Comparison of ENCODE assay signal across 19 cellular contexts in the genomic region with DNA sequence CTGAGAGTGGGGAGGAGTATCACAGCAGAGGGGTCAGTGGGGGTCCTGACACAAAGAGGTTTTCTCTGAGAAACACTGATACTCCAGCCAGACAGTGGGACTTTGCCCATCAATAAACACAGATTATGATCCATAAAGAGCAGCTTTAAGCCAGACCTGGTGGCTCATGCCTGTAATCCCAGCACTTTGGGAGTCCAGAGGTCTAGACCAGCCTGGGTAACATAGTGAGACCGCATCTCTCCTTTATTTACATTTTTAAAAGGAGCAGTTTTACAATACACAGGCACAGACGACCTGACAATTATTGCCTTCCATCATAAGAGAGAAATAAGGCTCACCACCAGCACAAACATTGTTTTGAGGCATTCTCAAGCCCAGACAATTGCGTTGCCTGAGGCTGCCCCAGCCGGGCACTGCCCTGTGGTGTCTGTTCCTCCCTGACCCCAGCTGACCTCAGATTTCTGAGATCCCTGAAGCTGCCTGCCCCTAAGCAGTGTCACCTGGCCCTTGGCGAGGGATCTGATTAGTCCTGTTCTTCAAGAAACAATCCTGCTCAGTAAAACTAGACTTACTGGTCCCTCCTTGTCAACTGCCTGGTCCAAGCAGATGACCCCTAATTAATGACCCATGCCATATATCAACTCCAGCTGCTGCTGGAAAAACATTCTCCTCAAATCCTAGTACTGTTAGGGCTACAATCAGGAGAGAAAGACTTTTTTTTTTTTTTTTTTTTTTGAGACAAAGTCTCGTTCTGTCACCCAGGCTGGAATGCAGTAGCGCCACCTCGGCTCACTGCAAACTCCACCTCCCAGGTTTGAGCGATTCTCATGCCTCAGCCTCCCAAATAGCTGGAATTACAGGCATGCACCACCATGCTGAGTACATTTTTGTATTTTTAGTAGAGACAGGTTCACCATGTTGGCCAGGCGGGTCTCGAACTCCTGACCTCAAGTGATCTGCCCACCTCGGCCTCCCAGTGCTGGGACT. TPM values are rescaled to one million over a fixed set of nuclear protein-coding genes. Genes with fewer than 3 reads are reported as not detected.
DNase-seq lines count a peak whose midpoint lies in the region; ATAC-seq and TF ChIP-seq lines count a peak whose summit lies in the region.
"Had no signal": no experiment of that assay in that cellular context is flagged by ENCODE, and none has a peak within 500 bp of the region (broad histone marks: within the 10 kb centered on the region; RNA-seq: fewer than 3 reads in every experiment).

No MANE protein-coding gene starts in this region.

- H3K27ac ChIP-seq in C4-2B (peak overlapping the region; percentile 62), GM23338 (ENCODE audit: low read depth) (0 out of 2 replicates have a peak overlapping the region, but pooled peaks have one; percentile 50), neural progenitor cell (no peak overlapping the region), breast epithelium (no peak overlapping the region)

- no peaks in the 10 kb centered on the region for H3K9me3 Mint-ChIP-seq in GM23338
- H3K9me3 Mint-ChIP-seq in neural progenitor cell: no peaks in the 10 kb centered on the region
- H3K9me3 Mint-ChIP-seq: CD4-positive, CD25-positive, alpha-beta regulatory T cell; H9 had no signal

- H3K27me3 Mint-ChIP-seq in GM23338 (ENCODE audit: insufficient read depth, low read depth, poor library complexity) (peaks cover 1% of the 10 kb centered on the region), neural progenitor cell (ENCODE audit: insufficient read depth, low read depth) (no peaks in the 10 kb centered on the region)

- no peaks in the 10 kb centered on the region for H3K36me3 Mint-ChIP-seq in GM23338 (ENCODE audit: low read depth)
- no peaks in the 10 kb centered on the region for H3K36me3 Mint-ChIP-seq in neural progenitor cell
- H3K36me3 Mint-ChIP-seq: CD4-positive, CD25-positive, alpha-beta regulatory T cell had no signal

- H3K27ac Mint-ChIP-seq in GM23338: no peak overlapping the region
- no peak overlapping the region for H3K27ac Mint-ChIP-seq in neural progenitor cell
- H3K27ac Mint-ChIP-seq: CD4-positive, CD25-positive, alpha-beta regulatory T cell; H9 had no signal

- no peak for DNase-seq in GM23338 (ENCODE audit: low spot score)
- DNase-seq in ecto neural progenitor cell (ENCODE audit: low spot score): peak; percentile 65
- peak; percentile 17 for DNase-seq in neural progenitor cell (ENCODE audit: low spot score)
- no peak for DNase-seq in HT-29 (ENCODE audit: low spot score)
- no peak for DNase-seq in breast epithelium (ENCODE audit: low spot score in 2 of 2)
- DNase-seq: ACHN; AML-193; Calu3; CD4-positive, CD25-positive, alpha-beta regulatory T cell; H9; Kasumi-1; NCI-H1417 treated with DMSO at 0.1 percent for 48 hours; NCI-H2029 treated with DMSO at 0.1 percent for 48 hours; NCI-H2171 treated with DMSO at 0.1 percent for 48 hours; NCI-H748 treated with DMSO at 0.1 percent for 48 hours; Right ventricle myocardium superior had no signal

- ATAC-seq in GM23338: peak; percentile 43; the same call in 2 of the 3 replicates
- ATAC-seq in GM19467 (IDR thresholded peaks at IDR 0.05; ENCODE audit: unreplicated experiment): no peak
- ATAC-seq: Panc1 had no signal

- H3K4me3 ChIP-seq in GM23338 (no peak overlapping the region), neural progenitor cell (no peak overlapping the region), breast epithelium (no peak overlapping the region)

- peaks cover 14% of the 10 kb centered on the region; the same call in 1 of the 2 replicates for H3K9me2 ChIP-seq in GM23338 (ENCODE audit: insufficient read depth)

- TF ChIP-seq CTCF in C4-2B (conservative IDR thresholded peaks at IDR 0.05): no peak
- no peak for TF ChIP-seq CTCF in GM23338 (conservative IDR thresholded peaks at IDR 0.05; ENCODE audit: low read depth in 2 of 2)
- no peak for TF ChIP-seq CTCF in neural progenitor cell (IDR thresholded peaks at IDR 0.05)
- no peak for TF ChIP-seq CTCF in breast epithelium (IDR thresholded peaks at IDR 0.05)

- H3K79me2 ChIP-seq in GM23338 (replicated peaks; ENCODE audit: insufficient read depth): no peaks in the 10 kb centered on the region
- H3K79me2 ChIP-seq in neural progenitor cell (ENCODE audit: low read depth): no peaks in the 10 kb centered on the region

- no peak overlapping the region for H3K9ac ChIP-seq in neural progenitor cell

- H4K20me1 ChIP-seq in GM23338 (replicated peaks; ENCODE audit: insufficient read depth) (no peaks in the 10 kb centered on the region), neural progenitor cell (ENCODE audit: low read depth) (no peaks in the 10 kb centered on the region)

- H3K4me2 ChIP-seq in GM23338 (no peak overlapping the region), neural progenitor cell (no peak overlapping the region)

- no peak for TF ChIP-seq POLR2A in breast epithelium (IDR thresholded peaks at IDR 0.05)

- intact Hi-C loops in breast epithelium (cut with DNase I; ENCODE audit: low total_unique reads): no loop called here

- no peaks in the 10 kb centered on the region for H3K27me3 ChIP-seq in GM23338 (ENCODE audit: insufficient read depth)
- H3K27me3 ChIP-seq in neural progenitor cell: no peaks in the 10 kb centered on the region
- no peaks in the 10 kb centered on the region for H3K27me3 ChIP-seq in breast epithelium

- no peaks in the 10 kb centered on the region for H3K9me3 ChIP-seq in neural progenitor cell (ENCODE audit: low read depth)
- no peaks in the 10 kb centered on the region for H3K9me3 ChIP-seq in breast epithelium

- H3F3A ChIP-seq in GM23338 (replicated peaks; ENCODE audit: low read depth) (no peaks in the 10 kb centered on the region), neural progenitor cell (ENCODE audit: low read depth) (no peaks in the 10 kb centered on the region)

- H3K4me3 Mint-ChIP-seq in GM23338: no peak overlapping the region
- H3K4me3 Mint-ChIP-seq in neural progenitor cell: no peak overlapping the region
- H3K4me3 Mint-ChIP-seq: CD4-positive, CD25-positive, alpha-beta regulatory T cell; H9 had no signal

- H3K4me1 ChIP-seq in GM23338 (ENCODE audit: insufficient read depth) (peaks cover 9% of the 10 kb centered on the region), neural progenitor cell (peaks cover 4% of the 10 kb centered on the region), breast epithelium (no peaks in the 10 kb centered on the region)

- H3K4me1 Mint-ChIP-seq in GM23338 (peaks cover 6% of the 10 kb centered on the region), neural progenitor cell (no peaks in the 10 kb centered on the region)

- peak overlapping the region; percentile 38; the same call in 1 of the 2 replicates for H2AFZ ChIP-seq in GM23338
- no peak overlapping the region for H2AFZ ChIP-seq in neural progenitor cell (replicated peaks)

- H3K36me3 ChIP-seq in GM23338 (ENCODE audit: insufficient read depth): no peaks in the 10 kb centered on the region
- no peaks in the 10 kb centered on the region for H3K36me3 ChIP-seq in neural progenitor cell
- no peaks in the 10 kb centered on the region for H3K36me3 ChIP-seq in breast epithelium

TF ChIP-seq in GM23338, 12 proteins besides CTCF, POLR2A, EP300 and RAD21:
- TF ChIP-seq JUNB (IDR thresholded peaks at IDR 0.05; ENCODE audit: unreplicated experiment) (no peak), STAT1 (IDR thresholded peaks at IDR 0.05; ENCODE audit: unreplicated experiment) (no peak)
- TF ChIP-seq, protein P1, sequence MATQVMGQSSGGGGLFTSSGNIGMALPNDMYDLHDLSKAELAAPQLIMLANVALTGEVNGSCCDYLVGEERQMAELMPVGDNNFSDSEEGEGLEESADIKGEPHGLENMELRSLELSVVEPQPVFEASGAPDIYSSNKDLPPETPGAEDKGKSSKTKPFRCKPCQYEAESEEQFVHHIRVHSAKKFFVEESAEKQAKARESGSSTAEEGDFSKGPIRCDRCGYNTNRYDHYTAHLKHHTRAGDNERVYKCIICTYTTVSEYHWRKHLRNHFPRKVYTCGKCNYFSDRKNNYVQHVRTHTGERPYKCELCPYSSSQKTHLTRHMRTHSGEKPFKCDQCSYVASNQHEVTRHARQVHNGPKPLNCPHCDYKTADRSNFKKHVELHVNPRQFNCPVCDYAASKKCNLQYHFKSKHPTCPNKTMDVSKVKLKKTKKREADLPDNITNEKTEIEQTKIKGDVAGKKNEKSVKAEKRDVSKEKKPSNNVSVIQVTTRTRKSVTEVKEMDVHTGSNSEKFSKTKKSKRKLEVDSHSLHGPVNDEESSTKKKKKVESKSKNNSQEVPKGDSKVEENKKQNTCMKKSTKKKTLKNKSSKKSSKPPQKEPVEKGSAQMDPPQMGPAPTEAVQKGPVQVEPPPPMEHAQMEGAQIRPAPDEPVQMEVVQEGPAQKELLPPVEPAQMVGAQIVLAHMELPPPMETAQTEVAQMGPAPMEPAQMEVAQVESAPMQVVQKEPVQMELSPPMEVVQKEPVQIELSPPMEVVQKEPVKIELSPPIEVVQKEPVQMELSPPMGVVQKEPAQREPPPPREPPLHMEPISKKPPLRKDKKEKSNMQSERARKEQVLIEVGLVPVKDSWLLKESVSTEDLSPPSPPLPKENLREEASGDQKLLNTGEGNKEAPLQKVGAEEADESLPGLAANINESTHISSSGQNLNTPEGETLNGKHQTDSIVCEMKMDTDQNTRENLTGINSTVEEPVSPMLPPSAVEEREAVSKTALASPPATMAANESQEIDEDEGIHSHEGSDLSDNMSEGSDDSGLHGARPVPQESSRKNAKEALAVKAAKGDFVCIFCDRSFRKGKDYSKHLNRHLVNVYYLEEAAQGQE (IDR thresholded peaks at IDR 0.05; ENCODE audit: unreplicated experiment): no peak

RNA-seq across cellular contexts. Expression of gene SOS1, which starts 59.4 kb away (rescaled TPM):
- 21.9 and 25.2 TPM in 2 replicates for total RNA-seq in GM23338 (2014; rRNA removed; shearing (Covaris generic))
- 13.4 and 14.2 TPM in 2 replicates for polyA plus RNA-seq in GM23338 (2016; fragmentation: Nextera tagmentation; extraction: Ambion mirVana)
- total RNA-seq in neural progenitor cell (ENCODE audit: low replicate concordance) (26.6 and 28.5 TPM in 2 replicates), breast epithelium (10 to 100 TPM; 33.4 to 49.0 (median 37.0) TPM)
- 4.8 and 11.5 TPM in 2 replicates for total RNA-seq in HT-29 (2014; rRNA removed; shearing (Covaris generic))

Comparison
In these comparisons a context has a peak if more than half of its experiments do, and no peak if none do; other contexts are left out.
1. H3K27ac ChIP-seq: peak in C4-2B (single experiment) and GM23338 (single experiment); none in neural progenitor cell (single experiment) and breast epithelium (0 of 2).
2. DNase-seq: peak in ecto neural progenitor cell (single experiment) and neural progenitor cell (single experiment); none in GM23338 (single experiment), HT-29 (single experiment) and breast epithelium (0 of 2).